ENCODE assay signal across 28 cellular contexts in the genomic region with DNA sequence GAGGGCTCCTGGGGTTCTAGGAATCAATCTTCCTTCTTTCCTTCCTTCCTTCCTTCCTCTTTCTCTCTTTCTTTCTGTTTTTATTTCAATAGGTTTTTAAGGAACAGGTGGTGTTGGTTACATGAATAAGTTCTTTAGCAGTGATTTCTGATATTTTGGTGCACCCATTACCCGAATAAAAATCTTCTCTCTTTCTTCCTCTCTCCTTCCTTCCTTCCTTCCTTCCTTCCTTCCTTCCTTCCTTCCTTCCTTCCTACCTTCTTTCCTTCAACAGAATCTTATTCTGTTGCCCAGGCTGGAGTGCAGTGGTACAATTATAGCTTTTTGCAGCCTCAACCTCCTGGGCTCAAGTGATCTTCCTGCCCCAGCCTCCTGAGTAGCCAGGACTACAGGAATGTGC.
"Had no signal": no experiment of that assay in that cellular context is flagged by ENCODE, and none has a peak within 500 bp of the region (broad histone marks: within the 10 kb centered on the region; RNA-seq: fewer than 3 reads in every experiment).

No MANE protein-coding gene starts in this region.

- H3K4me1 ChIP-seq: parathyroid adenoma, psoas muscle, right lobe of liver, sigmoid colon, stomach, tibial artery, transverse colon, upper lobe of right lung, uterus had no signal

- H3K9ac ChIP-seq: neural progenitor cell, parathyroid adenoma had no signal

- H2AFZ ChIP-seq: parathyroid adenoma had no signal

- H3K9me3 ChIP-seq: ovary, psoas muscle, right lobe of liver, sigmoid colon, stomach, thoracic aorta, tibial artery, transverse colon, upper lobe of right lung, uterus had no signal

- H3K27ac Mint-ChIP-seq: naive thymus-derived CD4-positive, alpha-beta T cell; natural killer cell; nephron; progenitor cell of endocrine pancreas; stimulated activated naive B cell treated with anti-CD40 and anti-IgM and Interleukin-4, amounts not matched to agents 10 μg/mL and 1 μg/mL and 100 μg/mL, for 72 hours; stimulated activated naive CD8-positive, alpha-beta T cell treated with anti-CD3 and anti-CD28 coated beads, Interleukin-15, Interleukin-2, amounts not matched to agents 100 ng/mL and 50 ng/mL, for 24 hours; type B pancreatic cell had no signal

- FAIRE-seq: small intestine had no signal

- H3K79me2 ChIP-seq: parathyroid adenoma had no signal

- H3K4me3 Mint-ChIP-seq: naive thymus-derived CD4-positive, alpha-beta T cell; natural killer cell; nephron; stimulated activated naive B cell treated with anti-CD40 and anti-IgM and Interleukin-4, amounts not matched to agents 10 μg/mL and 1 μg/mL and 100 μg/mL, for 72 hours; stimulated activated naive CD8-positive, alpha-beta T cell treated with anti-CD3 and anti-CD28 coated beads, Interleukin-15, Interleukin-2, amounts not matched to agents 100 ng/mL and 50 ng/mL, for 24 hours; type B pancreatic cell had no signal

- H3K4me2 ChIP-seq: neural progenitor cell had no signal

- H3K27me3 Mint-ChIP-seq: stimulated activated naive CD8-positive, alpha-beta T cell treated with anti-CD3 and anti-CD28 coated beads, Interleukin-15, Interleukin-2, amounts not matched to agents 100 ng/mL and 50 ng/mL, for 24 hours had no signal

- H3K36me3 Mint-ChIP-seq: naive thymus-derived CD4-positive, alpha-beta T cell; natural killer cell; neural progenitor cell; stimulated activated naive B cell treated with anti-CD40 and anti-IgM and Interleukin-4, amounts not matched to agents 10 μg/mL and 1 μg/mL and 100 μg/mL, for 72 hours; type B pancreatic cell had no signal

- H3K27ac ChIP-seq: neural progenitor cell, ovary, parathyroid adenoma, psoas muscle, right lobe of liver, sigmoid colon, stomach, thoracic aorta, tibial artery, transverse colon, upper lobe of right lung, uterus had no signal

- H3K4me3 ChIP-seq: neural progenitor cell, ovary, psoas muscle, right lobe of liver, sigmoid colon, stomach, thoracic aorta, tibial artery, transverse colon, upper lobe of right lung, uterus had no signal

- DNase-seq: naive thymus-derived CD4-positive, alpha-beta T cell; natural killer cell; occipital lobe; ovary; posterior cingulate gyrus; psoas muscle; right cardiac atrium; right lobe of liver; sigmoid colon; small intestine; stimulated activated CD4-positive, alpha-beta T cell treated with anti-CD3 and anti-CD28 coated beads, Interleukin-2, amount 100 ng/mL, for 24 hours; stimulated activated CD4-positive, alpha-beta T cell treated with anti-CD3 and anti-CD28 coated beads, Interleukin-4, amount 100 ng/mL, for 1 hour; stimulated activated CD4-positive, alpha-beta T cell treated with anti-CD3 and anti-CD28 coated beads, Interleukin-4, amount 100 ng/mL, for 4 hours; stimulated activated CD8-positive, alpha-beta memory T cell treated with anti-CD3 and anti-CD28 coated beads, Interleukin-4, amount 100 ng/mL, for 48 hours; stimulated activated naive B cell treated with anti-CD40 and anti-IgM and Interleukin-4, amounts not matched to agents 10 μg/mL and 1 μg/mL and 100 μg/mL, for 72 hours; stimulated activated naive CD4-positive, alpha-beta T cell treated with Interleukin-2 at 50 U/mL for 16 hours; stomach; tibial artery; transverse colon; upper lobe of right lung; uterus had no signal

- H3K27me3 ChIP-seq: neural progenitor cell, ovary, right lobe of liver, sigmoid colon, transverse colon, upper lobe of right lung, uterus had no signal

- H3K4me1 Mint-ChIP-seq: natural killer cell had no signal

- H3K36me3 ChIP-seq: neural progenitor cell, ovary, right lobe of liver, sigmoid colon, stomach, thoracic aorta, tibial artery, transverse colon, upper lobe of right lung, uterus had no signal

- H3K9me3 Mint-ChIP-seq: natural killer cell; nephron; neural progenitor cell; stimulated activated naive B cell treated with anti-CD40 and anti-IgM and Interleukin-4, amounts not matched to agents 10 μg/mL and 1 μg/mL and 100 μg/mL, for 72 hours; stimulated activated naive CD8-positive, alpha-beta T cell treated with anti-CD3 and anti-CD28 coated beads, Interleukin-15, Interleukin-2, amounts not matched to agents 100 ng/mL and 50 ng/mL, for 24 hours; type B pancreatic cell had no signal
